Comparison of ENCODE assay signal across 1 cellular context in the genomic region with DNA sequence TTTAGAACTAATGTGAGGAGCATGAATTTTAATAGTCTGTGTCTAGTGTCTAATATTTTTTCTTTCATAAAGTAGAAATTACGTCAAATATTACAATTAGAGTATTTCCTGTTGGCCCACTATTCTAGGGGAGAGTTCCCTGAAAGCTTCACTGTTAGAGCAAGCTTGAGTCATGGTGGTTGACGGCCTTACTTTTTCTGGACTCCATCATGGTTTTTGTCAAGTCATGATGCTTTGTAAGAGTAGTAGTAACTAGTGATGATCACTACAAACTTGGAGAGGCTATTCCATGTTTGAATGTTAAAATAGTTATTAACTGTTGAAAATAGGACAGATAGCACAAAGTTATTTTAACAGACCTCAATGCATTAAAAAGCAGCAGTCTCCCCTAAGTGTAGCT.
A peak's percentile ranks its signal among the peaks of the same experiment; 100 is the strongest.
TF ChIP-seq lines count a peak whose summit lies in the region.

No MANE protein-coding gene starts in this region.

TF ChIP-seq in H1, 55 proteins besides CTCF, POLR2A, EP300 and RAD21:
- TF ChIP-seq CHD2 (IDR thresholded peaks at IDR 0.05; ENCODE audit: low read length) = no peak
- peak; percentile 56; the same call in 1 of the 2 replicates for TF ChIP-seq BACH1 (IDR thresholded peaks at IDR 0.05; ENCODE audit: low read length)
TF ChIP-seq in H1: peak in this region for 1.
